In genomic region chr11:117134431-117134830, GRCh38 we compare ENCODE assay signal across 22 cellular contexts.
"Had no signal": no experiment of that assay in that cellular context is flagged by ENCODE, and none has a peak within 500 bp of the region (broad histone marks: within the 10 kb centered on the region; RNA-seq: fewer than 3 reads in every experiment).

No MANE protein-coding gene starts in this region.

- H3K4me1 ChIP-seq: colonic mucosa, esophagus muscularis mucosa, esophagus squamous epithelium, foreskin keratinocyte, gastrocnemius medialis, gastroesophageal sphincter, heart left ventricle had no signal

- H3K27me3 ChIP-seq: colonic mucosa, esophagus muscularis mucosa, foreskin keratinocyte, gastroesophageal sphincter, heart left ventricle, heart right ventricle had no signal

- H3K27ac Mint-ChIP-seq: dendritic cell treated with granulocyte-macrophage colony-stimulating factor and Interleukin-4, amounts not matched to agents 40 ng/mL and 50 ng/mL, for 4 days; effector memory CD8-positive, alpha-beta T cell; endodermal cell had no signal

- H3K4me3 ChIP-seq: colonic mucosa, coronary artery, esophagus muscularis mucosa, esophagus squamous epithelium, gastrocnemius medialis, gastroesophageal sphincter, heart left ventricle, heart right ventricle had no signal

- H3K4me3 Mint-ChIP-seq: dendritic cell treated with granulocyte-macrophage colony-stimulating factor and Interleukin-4, amounts not matched to agents 40 ng/mL and 50 ng/mL, for 4 days; effector memory CD8-positive, alpha-beta T cell; endodermal cell had no signal

- H3K36me3 ChIP-seq: colonic mucosa, esophagus muscularis mucosa, esophagus squamous epithelium, gastrocnemius medialis, gastroesophageal sphincter, heart left ventricle, heart right ventricle had no signal

- H3K9me3 ChIP-seq: colonic mucosa, esophagus muscularis mucosa, esophagus squamous epithelium, gastrocnemius medialis, gastroesophageal sphincter, heart left ventricle, heart right ventricle had no signal

- H3K9me3 Mint-ChIP-seq: dendritic cell treated with granulocyte-macrophage colony-stimulating factor and Interleukin-4, amounts not matched to agents 40 ng/mL and 50 ng/mL, for 4 days; effector memory CD8-positive, alpha-beta T cell; endodermal cell had no signal

- H3K27ac ChIP-seq: colonic mucosa, coronary artery, epithelial cell of prostate, esophagus muscularis mucosa, esophagus squamous epithelium, foreskin keratinocyte, gastrocnemius medialis, gastroesophageal sphincter, heart left ventricle, heart right ventricle had no signal

- ATAC-seq: effector memory CD8-positive, alpha-beta T cell; esophagus mucosa; foreskin keratinocyte; gastrocnemius medialis; heart left ventricle; heart right ventricle had no signal

- DNase-seq: colonic mucosa; cortex of kidney; dermis blood vessel endothelial cell; effector CD4-positive, alpha-beta T cell; effector CD8-positive, alpha-beta T cell; effector memory CD4-positive, alpha-beta T cell; effector memory CD8-positive, alpha-beta T cell; endodermal cell; esophagus squamous epithelium; foreskin fibroblast; foreskin keratinocyte; foreskin melanocyte; gastrocnemius medialis; glutamatergic neuron; heart left ventricle; heart right ventricle had no signal
